ENCODE assay signal across 19 cellular contexts in genomic region chr12:56896082-56896481, GRCh38. TPM values are rescaled to one million over a fixed set of nuclear protein-coding genes. Genes with fewer than 3 reads are reported as not detected.
DNase-seq lines count a peak whose midpoint lies in the region; ATAC-seq, FAIRE-seq and TF ChIP-seq lines count a peak whose summit lies in the region.
"Had no signal": no experiment of that assay in that cellular context is flagged by ENCODE, and none has a peak within 500 bp of the region (broad histone marks: within the 10 kb centered on the region; RNA-seq: fewer than 3 reads in every experiment).

No MANE protein-coding gene starts in this region.

- H3K4me1 Mint-ChIP-seq in natural killer cell treated with Interleukin-12 subunit alpha and Interleukin-12 subunit beta and Interleukin-15 and Interleukin-18, amount 100 ng/mL, for 72 hours (ENCODE audit: low read depth in 2 of 2): no peaks in the 10 kb centered on the region
- H3K4me1 Mint-ChIP-seq: CD4-positive, alpha-beta memory T cell had no signal

- ATAC-seq in K562 (no peak), mucosa of descending colon (no peak), GM18519 (IDR thresholded peaks at IDR 0.05; ENCODE audit: low FRiP score, unreplicated experiment) (no peak)
- peak; percentile 33 to 45 for ATAC-seq in natural killer cell treated with Interleukin-12 subunit alpha and Interleukin-12 subunit beta and Interleukin-15 and Interleukin-18, amount 100 ng/mL, for 72 hours

- BruUV-seq in K562 (replicated peaks; lab: Mats Ljungman, UMichigan): no TSS peak

- H3K4me3 ChIP-seq in HEK293 (ENCODE audit: low read depth, low read length) (no peak overlapping the region), K562 (no peak overlapping the region), mucosa of descending colon (no peak overlapping the region)

- FAIRE-seq in K562 (lab: Jason Lieb, UNC) (peak; percentile 56), urothelium cell line (lab: Jason Lieb, UNC) (peak; percentile 99), GM12891 (lab: Jason Lieb, UNC) (no peak)
- FAIRE-seq: A204.1, D721Med had no signal

- no peaks in the 10 kb centered on the region for H3K9me3 Mint-ChIP-seq in natural killer cell treated with Interleukin-12 subunit alpha and Interleukin-12 subunit beta and Interleukin-15 and Interleukin-18, amount 100 ng/mL, for 72 hours

- no peaks in the 10 kb centered on the region for H3K9me3 ChIP-seq in HEK293 (ENCODE audit: control insufficient read depth, insufficient read depth, low read depth, low read length)
- H3K9me3 ChIP-seq in K562 (replicated peaks; ENCODE audit: control insufficient read depth, insufficient read depth, low read depth, low read length): no peaks in the 10 kb centered on the region
- peaks cover 17% of the 10 kb centered on the region for H3K9me3 ChIP-seq in mucosa of descending colon
- H3K9me3 ChIP-seq: BE2C had no signal

- no peaks in the 10 kb centered on the region for H3K79me2 ChIP-seq in K562 (ENCODE audit: control insufficient read depth, insufficient read depth, low read length)

- H3K27me3 Mint-ChIP-seq in natural killer cell treated with Interleukin-12 subunit alpha and Interleukin-12 subunit beta and Interleukin-15 and Interleukin-18, amount 100 ng/mL, for 72 hours: peaks cover 7 to 18% of the 10 kb centered on the region in 2 donors

- H3K36me3 Mint-ChIP-seq in natural killer cell treated with Interleukin-12 subunit alpha and Interleukin-12 subunit beta and Interleukin-15 and Interleukin-18, amount 100 ng/mL, for 72 hours: peaks cover 9% of the 10 kb centered on the region

- TF ChIP-seq POLR2A in K562 (conservative IDR thresholded peaks at IDR 0.05) (no peak), GM12891 (IDR thresholded peaks at IDR 0.05; ENCODE audit: low read depth, low read length) (no peak)

- WGBS in K562 (ENCODE audit: insufficient coverage, low coverage, missing lambda C conversion rate): 43% methylated on average over 1 of the region's 1 CpG

- H3K27ac ChIP-seq in HEK293 (ENCODE audit: extremely low read depth, low read depth, low read length): no peak overlapping the region
- no peak overlapping the region; the same call in 2 of the 3 replicates for H3K27ac ChIP-seq in K562 (ENCODE audit: extremely low read depth, low read depth, low read length)
- H3K27ac ChIP-seq: C4-2B had no signal

- no peak overlapping the region for H2AFZ ChIP-seq in K562 (ENCODE audit: low read depth, low read length)

- H3K27ac Mint-ChIP-seq in natural killer cell treated with Interleukin-12 subunit alpha and Interleukin-12 subunit beta and Interleukin-15 and Interleukin-18, amount 100 ng/mL, for 72 hours: no peak overlapping the region
- H3K27ac Mint-ChIP-seq: CD4-positive, alpha-beta memory T cell had no signal

- POLR2A ChIA-PET in HEK293 (lab: Yijun Ruan, JAX) (no interaction called here), K562 (lab: Yijun Ruan, JAX) (interaction anchor here (0.7 kb wide), 1 partner anchor 130 kb away, joined by 3 read pairs; no protein-coding TSS in a partner anchor)

- H3K4me3 Mint-ChIP-seq in natural killer cell treated with Interleukin-12 subunit alpha and Interleukin-12 subunit beta and Interleukin-15 and Interleukin-18, amount 100 ng/mL, for 72 hours: no peak overlapping the region
- H3K4me3 Mint-ChIP-seq: CD4-positive, alpha-beta memory T cell had no signal

- H3K36me3 ChIP-seq in HEK293 (ENCODE audit: control insufficient read depth in 2 of 2, insufficient read depth in 1 of 2, low read length in 2 of 2) (no peaks in the 10 kb centered on the region), K562 (ENCODE audit: control insufficient read depth, insufficient read depth, low read length) (no peaks in the 10 kb centered on the region), mucosa of descending colon (ENCODE audit: low read depth) (no peaks in the 10 kb centered on the region)
- H3K36me3 ChIP-seq: BE2C had no signal

- intact Hi-C loops in K562 (cut with micrococcal nuclease): loop anchor here (5.0 kb wide), 1 partner anchor 54 kb away; no protein-coding TSS in a partner anchor
- intact Hi-C loops in mucosa of descending colon (cut with DNase I, micrococcal nuclease): no loop called here

- DNase-seq in K562 (ENCODE audit: extremely low read depth in 1 of 4, low spot score in 3 of 4): no peak
- no peak for DNase-seq in natural killer cell treated with Interleukin-12 subunit alpha and Interleukin-12 subunit beta and Interleukin-15 and Interleukin-18, amount 100 ng/mL, for 72 hours (ENCODE audit: low spot score)
- DNase-seq in urothelium cell line (ENCODE audit: low spot score): no peak
- no peak for DNase-seq in mucosa of descending colon
- DNase-seq in GM12891 (ENCODE audit: insufficient read length, low spot score): no peak
- DNase-seq: BE2C; CD4-positive, alpha-beta memory T cell; DMS153; DND-41; GDM1; GOT3; HCEC 1CT; KG1 had no signal

- H3K9me1 ChIP-seq in K562 (ENCODE audit: control insufficient read depth, insufficient read depth, low read length): no peaks in the 10 kb centered on the region

- no peak overlapping the region for H3K9ac ChIP-seq in K562 (ENCODE audit: insufficient read depth in 1 of 2, low read depth in 2 of 2, low read length in 2 of 2)

- in situ Hi-C loops in K562 (cut with MboI): no loop called here

- H3K4me1 ChIP-seq in HEK293 (ENCODE audit: control insufficient read depth, insufficient read depth, low read length) (no peaks in the 10 kb centered on the region), K562 (replicated peaks in 1 of 2; ENCODE audit: control insufficient read depth in 2 of 2, insufficient read depth in 2 of 2, low read length in 2 of 2) (peaks cover 8 to 28% of the 10 kb centered on the region in 2 experiments), mucosa of descending colon (ENCODE audit: low read depth) (no peaks in the 10 kb centered on the region)
- H3K4me1 ChIP-seq: BE2C had no signal

- no peaks in the 10 kb centered on the region for H3K27me3 ChIP-seq in K562 (ENCODE audit: control insufficient read depth in 2 of 2, insufficient read depth in 2 of 2, low read length in 2 of 2)
- H3K27me3 ChIP-seq: BE2C had no signal

- no peak for TF ChIP-seq RAD21 in K562 (CRISPR knock-in tag; conservative IDR thresholded peaks at IDR 0.05 in 1 of 2, IDR thresholded peaks at IDR 0.05 in 1 of 2)

- no peak for TF ChIP-seq EP300 in K562 (IDR thresholded peaks at IDR 0.05; ENCODE audit: low read length)

- TF ChIP-seq CTCF in HEK293 (tag by site-specific recombination; IDR thresholded peaks at IDR 0.05) (no peak), K562 (IDR thresholded peaks at IDR 0.05 in 2 of 3, conservative IDR thresholded peaks at IDR 0.05 in 1 of 3; ENCODE audit: insufficient read depth in 2 of 3, low read depth in 1 of 3, low read length in 3 of 3) (no peak), mucosa of descending colon (IDR thresholded peaks at IDR 0.05) (no peak)

- CTCF ChIA-PET in HEK293 (lab: Yijun Ruan, JAX): interaction anchor here (0.6 kb wide), 1 partner anchor 91 kb away, joined by 3 read pairs; no protein-coding TSS in a partner anchor
- CTCF ChIA-PET in K562 (lab: Yijun Ruan, JAX; ENCODE audit: low intra/inter-chr PET ratio): no interaction called here

- H3K4me2 ChIP-seq in K562 (ENCODE audit: insufficient read depth, low read length): no peak overlapping the region

- H4K20me1 ChIP-seq in K562 (replicated peaks; ENCODE audit: control insufficient read depth, insufficient read depth, low read length): no peaks in the 10 kb centered on the region

TF ChIP-seq in HEK293, 187 proteins besides CTCF, POLR2A, EP300 and RAD21 (continues in another document):
- TF ChIP-seq ZNF521 (tag by site-specific recombination; IDR thresholded peaks at IDR 0.05) (peak; percentile 16; the same call in 1 of the 2 replicates), ZNF658 (tag by site-specific recombination; IDR thresholded peaks at IDR 0.05) (0 out of 2 replicates have a peak, but pooled peaks have one; percentile 67), ZNF473 (tag by site-specific recombination; IDR thresholded peaks at IDR 0.05) (peak; percentile 38; the same call in 1 of the 2 replicates)

TF ChIP-seq in K562, 482 proteins besides CTCF, POLR2A, EP300 and RAD21 (continues in another document):
- TF ChIP-seq HNRNPUL1 (IDR thresholded peaks at IDR 0.05; ENCODE audit: low read length) (no peak), LARP7 (IDR thresholded peaks at IDR 0.05) (peak; percentile 80; the same call in 1 of the 2 replicates), STAT5B (CRISPR knock-in tag; IDR thresholded peaks at IDR 0.05) (no peak), SRSF9 (IDR thresholded peaks at IDR 0.05; ENCODE audit: borderline replicate concordance, low read depth, low read length) (no peak)

TF ChIP-seq in GM12891, 5 proteins besides CTCF, POLR2A, EP300 and RAD21:
- TF ChIP-seq TAF1 (IDR thresholded peaks at IDR 0.05; ENCODE audit: low read depth, low read length): no peak
- no peak for TF ChIP-seq PAX5 (IDR thresholded peaks at IDR 0.05; ENCODE audit: insufficient read depth, low read length, severe bottlenecking)
- TF ChIP-seq POU2F2 (IDR thresholded peaks at IDR 0.05; ENCODE audit: low read depth, low read length): no peak

RNA-seq across cellular contexts. Expression of gene SDR9C7, which starts 38.1 kb away (rescaled TPM):
- total RNA-seq in K562 (2011; cell fraction: chromatin; rRNA removed; ENCODE audit: low replicate concordance): not detected in 2 replicates
- total RNA-seq in K562 (2011; cell fraction: nucleolus; rRNA removed): not detected in 2 replicates
- total RNA-seq in K562 (2011; cell fraction: nucleoplasm; rRNA removed): not detected in 2 replicates
- total RNA-seq in K562 (2014; rRNA removed) (0.59 TPM in 1 of 2 replicates, not detected in the other), K562 (2014; rRNA removed; fragmentation: Illumina TruSeq; extraction: Trizol) (not detected in 2 replicates), K562 (2015; rRNA removed; fragmentation: Illumina TruSeq; extraction: Trizol) (not detected in 2 replicates), K562 (2021) (not detected in 2 replicates), mucosa of descending colon (not detected)
- polyA plus RNA-seq in K562 (2011; rRNA removed) (0.05 TPM in 1 of 2 replicates, not detected in the other), K562 (2014; fragmentation: Illumina TruSeq; extraction: Trizol) (0.06 TPM in 1 of 2 replicates, not detected in the other), K562 (2014; fragmentation: Nextera tagmentation; extraction: Ambion mirVana) (under 1 TPM in 1 of 2 experiments, not detected in 1; 0.04 TPM), K562 (2014; rRNA removed) (0.13 TPM in 1 of 2 replicates, not detected in the other)
- not detected in 2 replicates for polyA plus RNA-seq in K562 (2011; cell fraction: cytosol; rRNA removed)
- polyA plus RNA-seq in K562 (2011; cell fraction: nucleus; rRNA removed): 0.24 TPM in 1 of 2 replicates, not detected in the other
- polyA plus RNA-seq in K562 (2012): not detected in 2 replicates
- polyA minus RNA-seq in K562 (2011; rRNA and poly(A)+ RNA removed): not detected in 2 replicates
- not detected in 2 replicates for polyA minus RNA-seq in K562 (2011; cell fraction: cytosol; rRNA and poly(A)+ RNA removed)
- not detected in 2 replicates for polyA minus RNA-seq in K562 (2011; cell fraction: nucleus; rRNA and poly(A)+ RNA removed)
- total RNA-seq in natural killer cell treated with Interleukin-12 subunit alpha and Interleukin-12 subunit beta and Interleukin-15 and Interleukin-18, amount 100 ng/mL, for 72 hours: not detected
- not detected for polyA plus RNA-seq in GM12891 (2012; ENCODE audit: low read depth, missing spikeins)
- total RNA-seq: CD4-positive, alpha-beta memory T cell had no signal
- polyA plus RNA-seq: AG04450; CD4-positive, alpha-beta memory T cell had no signal

Comparison
In these comparisons a context has a peak if more than half of its experiments do, and no peak if none do; other contexts are left out.
1. ATAC-seq: peak in natural killer cell treated with Interleukin-12 subunit alpha and Interleukin-12 subunit beta and Interleukin-15 and Interleukin-18, amount 100 ng/mL, for 72 hours (2 of 2); none in K562 (single experiment), mucosa of descending colon (single experiment) and GM18519 (single experiment).
2. Of the 44 proteins assayed by ChIP-seq in both K562 and HEK293: peak only in K562: ZBTB26; only in HEK293: ZNF239, ZNF311 and ZNF398; in both: none; in neither: 39; mixed calls (peak in some experiments, not most) for 1.